ENCODE assay signal across 8 cellular contexts in genomic region chr5:99747342-99747741, GRCh38.
"Had no signal": no experiment of that assay in that cellular context is flagged by ENCODE, and none has a peak within 500 bp of the region (broad histone marks: within the 10 kb centered on the region; RNA-seq: fewer than 3 reads in every experiment).

No MANE protein-coding gene starts in this region.

- H3K4me1 Mint-ChIP-seq: IgD-negative memory B cell had no signal

- H3K27me3 Mint-ChIP-seq: IgD-negative memory B cell had no signal

- H3K36me3 Mint-ChIP-seq: IgD-negative memory B cell had no signal

- H3K4me2 ChIP-seq: KMS-11 had no signal

- H3K27ac ChIP-seq: HL-60, KMS-11 had no signal

- ATAC-seq: HepG2, K562 had no signal

- DNase-seq: IMR-90, KBM-7, KG1 had no signal

- H3K4me3 ChIP-seq: K562 had no signal

- H3K27ac Mint-ChIP-seq: IgD-negative memory B cell had no signal

- H3K4me3 Mint-ChIP-seq: IgD-negative memory B cell had no signal
